Comparison of ENCODE assay signal across 16 cellular contexts in genomic region chr10:70167246-70167645, GRCh38. TPM values are rescaled to one million over a fixed set of nuclear protein-coding genes. Genes with fewer than 3 reads are reported as not detected.
DNase-seq lines count a peak whose midpoint lies in the region; ATAC-seq and TF ChIP-seq lines count a peak whose summit lies in the region.
"Had no signal": no experiment of that assay in that cellular context is flagged by ENCODE, and none has a peak within 500 bp of the region (broad histone marks: within the 10 kb centered on the region; RNA-seq: fewer than 3 reads in every experiment).

No MANE protein-coding gene starts in this region.

- H3K4me1 Mint-ChIP-seq in CD4-positive, alpha-beta memory T cell = peaks cover 45 to 93% (median 61%) of the 10 kb centered on the region in 4 donors
- H3K4me1 Mint-ChIP-seq in brain (peaks cover 63% of the 10 kb centered on the region), neural progenitor cell (peaks cover 26% of the 10 kb centered on the region)

- H3K9me3 ChIP-seq in CD4-positive, alpha-beta memory T cell (ENCODE audit: control insufficient read depth in 1 of 2, low read length in 2 of 2) = no peaks in the 10 kb centered on the region
- H3K9me3 ChIP-seq in Karpas-422 (ENCODE audit: low read length) (no peaks in the 10 kb centered on the region), neural progenitor cell (ENCODE audit: low read depth) (no peaks in the 10 kb centered on the region)
- H3K9me3 ChIP-seq: HAP-1, Peyer's patch had no signal

- peaks cover 20% of the 10 kb centered on the region for H3F3A ChIP-seq in neural progenitor cell (ENCODE audit: low read depth)

- peak overlapping the region; percentile 7 to 71 (median 54) for H3K4me3 Mint-ChIP-seq in CD4-positive, alpha-beta memory T cell
- H3K4me3 Mint-ChIP-seq in brain (peak overlapping the region; percentile 51 to 69 (median 62)), neural progenitor cell (no peak overlapping the region)

- ATAC-seq in esophagus mucosa (no peak), GM21360 (IDR thresholded peaks at IDR 0.05; ENCODE audit: unreplicated experiment) (no peak), GM18870 (IDR thresholded peaks at IDR 0.05; ENCODE audit: unreplicated experiment) (no peak)

- POLR2A ChIA-PET in CD4-positive, alpha-beta memory T cell (lab: Charles Lee; ENCODE audit: partially characterized antibody) = interaction anchor here (0.7 to 6.1 kb wide), 2 partner anchors 10 to 22 kb away, joined by 4 to 119 read pairs; partner anchors contain the start of gene TYSND1

- peaks cover 13% of the 10 kb centered on the region for H3K36me3 ChIP-seq in CD4-positive, alpha-beta memory T cell (ENCODE audit: insufficient read depth, low read length)
- H3K36me3 ChIP-seq in Karpas-422 (ENCODE audit: insufficient read depth, low read length) = peaks cover 33% of the 10 kb centered on the region
- H3K36me3 ChIP-seq in neural progenitor cell = no peaks in the 10 kb centered on the region

- no peak overlapping the region for H3K4me3 ChIP-seq in CD4-positive, alpha-beta memory T cell (ENCODE audit: low read length in 2 of 2)
- no peak overlapping the region for H3K4me3 ChIP-seq in Karpas-422 (ENCODE audit: low read length)
- no peak overlapping the region for H3K4me3 ChIP-seq in neural progenitor cell
- H3K4me3 ChIP-seq: HAP-1, Peyer's patch had no signal

- peaks cover 21 to 49% of the 10 kb centered on the region in 2 donors for H3K36me3 Mint-ChIP-seq in CD4-positive, alpha-beta memory T cell
- peaks cover 21% of the 10 kb centered on the region for H3K36me3 Mint-ChIP-seq in brain
- H3K36me3 Mint-ChIP-seq in neural progenitor cell = peaks cover 13% of the 10 kb centered on the region

- no peak for DNase-seq in CD4-positive, alpha-beta memory T cell
- DNase-seq in Karpas-422 (no peak), neural progenitor cell (ENCODE audit: low spot score) (no peak)
- DNase-seq: activated CD4-positive, alpha-beta T cell treated with anti-CD3 and anti-CD28 coated beads for 1 hour; activated gamma-delta T cell; GF-D8; NCI-H1436 treated with DMSO at 0.1 percent for 48 hours; NCI-H524; Peyer's patch; SW 1271 had no signal

- no peak overlapping the region for H3K27ac ChIP-seq in CD4-positive, alpha-beta memory T cell (ENCODE audit: low read depth, low read length)
- H3K27ac ChIP-seq in Karpas-422 (ENCODE audit: low read length) = peak overlapping the region; percentile 28; the same call in 1 of the 2 replicates
- H3K27ac ChIP-seq in neural progenitor cell = no peak overlapping the region
- H3K27ac ChIP-seq: KMS-11, Peyer's patch had no signal

- peaks cover 43% of the 10 kb centered on the region for H4K20me1 ChIP-seq in Karpas-422 (ENCODE audit: insufficient read depth, low read depth, low read length)
- peaks cover 75% of the 10 kb centered on the region for H4K20me1 ChIP-seq in neural progenitor cell (ENCODE audit: low read depth)

- peaks cover 0 to 4% (median 0%) of the 10 kb centered on the region in 8 donors for H3K9me3 Mint-ChIP-seq in CD4-positive, alpha-beta memory T cell
- H3K9me3 Mint-ChIP-seq in brain = peaks cover 0 to 4% (median 0%) of the 10 kb centered on the region in 5 experiments
- H3K9me3 Mint-ChIP-seq in neural progenitor cell = no peaks in the 10 kb centered on the region

- H3K9me2 ChIP-seq in Karpas-422 (replicated peaks; ENCODE audit: insufficient read depth, low read length) = no peaks in the 10 kb centered on the region

- H3K27me3 ChIP-seq in CD4-positive, alpha-beta memory T cell (ENCODE audit: insufficient read depth, low read length) = no peaks in the 10 kb centered on the region
- H3K27me3 ChIP-seq in Karpas-422 (ENCODE audit: low read length) (no peaks in the 10 kb centered on the region), neural progenitor cell (no peaks in the 10 kb centered on the region)
- H3K27me3 ChIP-seq: Peyer's patch had no signal

- CTCF ChIA-PET in CD4-positive, alpha-beta memory T cell (lab: Charles Lee; ENCODE audit: partially characterized antibody) = interaction anchor here (1.1 to 7.1 kb wide), 4 partner anchors 11 to 83 kb away, joined by 3 to 106 read pairs (median 3); partner anchors contain the start of gene TYSND1

- H3K27me3 Mint-ChIP-seq in CD4-positive, alpha-beta memory T cell = no peaks in the 10 kb centered on the region
- H3K27me3 Mint-ChIP-seq in brain = peaks cover 18% of the 10 kb centered on the region
- peaks cover 3% of the 10 kb centered on the region for H3K27me3 Mint-ChIP-seq in neural progenitor cell (ENCODE audit: insufficient read depth, low read depth)

- H3K27ac Mint-ChIP-seq in CD4-positive, alpha-beta memory T cell = peak overlapping the region; percentile 23 to 90 (median 69)
- H3K27ac Mint-ChIP-seq in brain = peak overlapping the region in 2 of 5 experiments; percentile 10 to 23
- H3K27ac Mint-ChIP-seq in neural progenitor cell = peak overlapping the region; percentile 6

- peak overlapping the region; percentile 88 for H3K4me2 ChIP-seq in Karpas-422 (ENCODE audit: low read depth, low read length, poor library complexity, severe bottlenecking)
- H3K4me2 ChIP-seq in neural progenitor cell = no peak overlapping the region
- H3K4me2 ChIP-seq: KMS-11 had no signal

- H3K9ac ChIP-seq in Karpas-422 (ENCODE audit: low read length) (no peak overlapping the region), neural progenitor cell (no peak overlapping the region)
- H3K9ac ChIP-seq: KMS-11 had no signal

- intact Hi-C loops in CD4-positive, alpha-beta memory T cell (cut with micrococcal nuclease) = no loop called here

- H3K4me1 ChIP-seq in CD4-positive, alpha-beta memory T cell (ENCODE audit: insufficient read depth, low read length) = peaks cover 83% of the 10 kb centered on the region
- peaks cover 71% of the 10 kb centered on the region for H3K4me1 ChIP-seq in Karpas-422 (ENCODE audit: low read length)
- peaks cover 17% of the 10 kb centered on the region for H3K4me1 ChIP-seq in neural progenitor cell

- H3K79me2 ChIP-seq in Karpas-422 (ENCODE audit: low read length) (peaks cover 82% of the 10 kb centered on the region), neural progenitor cell (ENCODE audit: low read depth) (peaks cover 77% of the 10 kb centered on the region)

- no peak for TF ChIP-seq CTCF in brain (conservative IDR thresholded peaks at IDR 0.05)
- no peak for TF ChIP-seq CTCF in neural progenitor cell (IDR thresholded peaks at IDR 0.05)

- H2AFZ ChIP-seq in Karpas-422 (ENCODE audit: low read length) (no peak overlapping the region), neural progenitor cell (replicated peaks) (no peak overlapping the region)

RNA-seq across cellular contexts. Expression of gene SAR1A, which starts 3.1 kb away (rescaled TPM):
- total RNA-seq in CD4-positive, alpha-beta memory T cell = 100 to 1,000 TPM in 1 of 2 experiments, 10 to 100 TPM in 1; 87.3 to 100 TPM
- polyA plus RNA-seq in CD4-positive, alpha-beta memory T cell = 10 to 100 TPM; 25.2 to 30.6 TPM
- total RNA-seq in Karpas-422 (2014; rRNA removed; shearing (Covaris generic); ENCODE audit: low replicate concordance) = 49.6 and 78.9 TPM in 2 replicates
- 28.8 TPM for polyA plus RNA-seq in brain (ENCODE audit: insufficient read depth, low read depth, low replicate concordance)
- total RNA-seq in neural progenitor cell (ENCODE audit: low replicate concordance) (93.5 and 147 TPM in 2 replicates), esophagus mucosa (67.6 TPM)

RNA-seq across cellular contexts. Expression of gene TYSND1, which starts 20.7 kb away (rescaled TPM):
- 10 to 100 TPM; 29.3 to 31.4 TPM for total RNA-seq in CD4-positive, alpha-beta memory T cell
- polyA plus RNA-seq in CD4-positive, alpha-beta memory T cell = 10 to 100 TPM; 16.4 to 21.9 TPM
- 23.6 and 38.2 TPM in 2 replicates for total RNA-seq in Karpas-422 (2014; rRNA removed; shearing (Covaris generic); ENCODE audit: low replicate concordance)
- 6.2 TPM for polyA plus RNA-seq in brain (ENCODE audit: insufficient read depth, low read depth, low replicate concordance)
- 7.7 and 17.4 TPM in 2 replicates for total RNA-seq in neural progenitor cell (ENCODE audit: low replicate concordance)
- total RNA-seq in esophagus mucosa = 16.0 TPM

RNA-seq across cellular contexts. Expression of gene AIFM2, which starts 34.6 kb away (rescaled TPM):
- 1 to 10 TPM; 4.7 to 5.8 TPM for total RNA-seq in CD4-positive, alpha-beta memory T cell
- polyA plus RNA-seq in CD4-positive, alpha-beta memory T cell = 1 to 10 TPM in 1 of 2 donors, under 1 TPM in 1; 0.68 to 2.7 TPM
- 5.7 and 8.9 TPM in 2 replicates for total RNA-seq in Karpas-422 (2014; rRNA removed; shearing (Covaris generic); ENCODE audit: low replicate concordance)
- polyA plus RNA-seq in brain (ENCODE audit: insufficient read depth, low read depth, low replicate concordance) = 3.9 TPM
- total RNA-seq in neural progenitor cell (ENCODE audit: low replicate concordance) = 1.1 and 1.3 TPM in 2 replicates
- 3.7 TPM for total RNA-seq in esophagus mucosa
